ENCODE assay signal across 7 cellular contexts in the genomic region with DNA sequence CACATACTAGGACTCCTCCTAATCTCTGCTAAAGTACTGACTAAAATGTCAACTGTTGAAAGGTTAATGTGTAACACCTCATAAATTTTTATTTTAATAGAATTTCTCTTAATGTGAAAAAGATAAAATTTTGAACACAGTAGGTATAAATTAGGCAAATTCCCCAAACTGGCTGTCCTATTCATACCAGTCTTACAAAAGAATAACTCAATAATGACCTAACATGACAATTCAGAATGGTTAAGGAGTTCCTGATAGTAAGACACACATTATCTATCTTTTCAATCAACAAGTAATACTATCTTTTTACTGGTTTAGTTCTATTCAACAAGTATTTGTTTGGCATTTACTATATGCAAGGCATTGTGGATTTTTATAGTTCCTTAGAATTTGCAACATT.
"Had no signal": no experiment of that assay in that cellular context is flagged by ENCODE, and none has a peak within 500 bp of the region (broad histone marks: within the 10 kb centered on the region; RNA-seq: fewer than 3 reads in every experiment).

No MANE protein-coding gene starts in this region.

- H3K4me1 Mint-ChIP-seq: IgD-negative memory B cell had no signal

- H3K4me3 Mint-ChIP-seq: IgD-negative memory B cell had no signal

- H3K4me3 ChIP-seq: K562 had no signal

- H3K27ac ChIP-seq: HL-60 had no signal

- H3K36me3 Mint-ChIP-seq: IgD-negative memory B cell had no signal

- DNase-seq: IMR-90, KBM-7, KG1 had no signal

- H3K27ac Mint-ChIP-seq: IgD-negative memory B cell had no signal

- ATAC-seq: HepG2, K562 had no signal

- H3K27me3 Mint-ChIP-seq: IgD-negative memory B cell had no signal
